In the genomic region with DNA sequence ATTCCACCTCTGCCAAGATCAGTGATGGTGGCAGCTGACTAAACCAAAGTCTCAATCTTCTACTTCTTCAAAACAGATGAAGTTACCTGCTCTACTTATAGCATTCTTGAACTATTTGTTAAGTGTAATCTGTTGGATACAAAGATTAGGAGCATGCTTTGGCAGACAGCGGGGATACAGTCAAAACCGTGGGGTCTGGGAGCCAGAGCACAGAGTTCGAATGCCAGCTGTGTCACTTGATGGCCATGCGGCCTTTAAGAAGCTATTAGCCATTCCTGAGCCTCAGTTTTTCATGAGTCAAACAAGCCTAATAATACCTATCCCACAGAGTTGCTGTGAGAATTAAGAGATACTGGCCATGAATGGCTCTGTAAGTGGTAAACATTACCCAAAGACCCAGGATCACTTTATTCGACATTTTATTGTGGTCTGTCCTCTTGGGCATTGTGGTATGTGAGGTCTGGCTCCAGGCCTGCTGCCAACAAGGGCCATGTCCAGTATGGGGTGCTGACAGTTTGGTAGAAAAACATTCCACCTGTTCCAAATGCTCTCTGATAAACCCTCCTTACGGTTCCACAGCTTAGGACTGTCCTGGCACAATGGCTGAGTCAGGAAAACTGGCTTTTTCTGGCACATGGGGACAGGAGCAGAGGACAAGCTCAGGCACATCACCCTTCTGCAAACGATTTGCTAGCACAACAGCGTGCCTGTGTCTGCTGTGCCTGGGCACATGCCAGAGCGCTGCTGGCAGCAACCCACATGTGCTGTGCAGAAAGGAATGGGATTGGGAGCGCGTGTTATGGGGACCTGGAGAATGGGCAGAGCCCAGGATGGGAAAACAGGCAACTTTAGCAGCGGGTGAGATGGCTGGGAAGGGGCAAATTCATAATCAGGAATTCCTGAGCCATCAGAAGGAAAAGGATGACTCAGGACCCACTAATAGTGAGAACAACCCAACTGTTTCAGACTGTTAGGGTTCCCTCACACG, we compare ENCODE assay signal across 8 cellular contexts. TPM values are rescaled to one million over a fixed set of nuclear protein-coding genes. Genes with fewer than 3 reads are reported as not detected.
A peak's percentile ranks its signal among the peaks of the same experiment; 100 is the strongest.
DNase-seq lines count a peak whose midpoint lies in the region; ATAC-seq, FAIRE-seq and TF ChIP-seq lines count a peak whose summit lies in the region.

No MANE protein-coding gene starts in this region.

- intact Hi-C loops in HepG2 (cut with micrococcal nuclease; ENCODE audit: unreplicated experiment): loop anchor here (1.0 to 5.0 kb wide), 2 partner anchors 19 to 34 kb away; no protein-coding TSS in a partner anchor

- no peak for FAIRE-seq in A549 (lab: Jason Lieb, UNC)
- no peak for FAIRE-seq in HepG2 (lab: Jason Lieb, UNC)

- TF ChIP-seq POLR2A in A549 (IDR thresholded peaks at IDR 0.05; ENCODE audit: low read length): no peak
- TF ChIP-seq POLR2A in HepG2 (IDR thresholded peaks at IDR 0.05; ENCODE audit: insufficient read depth in 1 of 2, low read depth in 2 of 2, low read length in 2 of 2): no peak

- BruUV-seq in HepG2 (replicated peaks; lab: Mats Ljungman, UMichigan): no TSS peak

- CTCF ChIA-PET in A549 (lab: Yijun Ruan, JAX) (interaction anchor here (0.6 to 14.7 kb wide), 21 partner anchors 9 to 473 kb away, joined by 3 to 267 read pairs (median 10); a partner anchor contains a TSS), HepG2 (lab: Yijun Ruan, JAX; ENCODE audit: low intra/inter-chr PET ratio, low total read pairs) (interaction anchor here (0.6 to 6.9 kb wide), 3 partner anchors 12 to 22 kb away, joined by 3 to 204 read pairs (median 4); no protein-coding TSS in a partner anchor)

- 52% methylated on average over 13 of the region's 13 CpGs for WGBS in A549 (ENCODE audit: missing lambda C conversion rate)
- WGBS in HepG2 (ENCODE audit: low lambda C conversion rate): 93% methylated on average over 13 of the region's 13 CpGs

- H3K79me2 ChIP-seq in HepG2 (ENCODE audit: insufficient read depth, low read length): no peaks in the 10 kb centered on the region

- in situ Hi-C loops in HepG2 (cut with HindIII; ENCODE audit: extremely low pct_ligation_motif_present, low pct_unique_long_range_greater_than_20kb): no loop called here

- H2AFZ ChIP-seq in HepG2 (ENCODE audit: low read length): no peak overlapping the region

- peak overlapping the region; percentile 63 for H3K4me2 ChIP-seq in A549
- no peak overlapping the region for H3K4me2 ChIP-seq in HepG2 (ENCODE audit: low read depth, low read length)

- ATAC-seq in A549 (no peak), HepG2 (no peak)

- H3K4me3 ChIP-seq in A549 (no peak overlapping the region), cardiac fibroblast (replicated peaks in 1 of 2; ENCODE audit: low read depth in 2 of 2, low read length in 2 of 2) (no peak overlapping the region), HepG2 (replicated peaks in 1 of 3; ENCODE audit: insufficient read depth in 1 of 3, low read depth in 2 of 3, low read length in 3 of 3) (no peak overlapping the region), H7 (ENCODE audit: insufficient read depth, low read depth, low read length) (no peak overlapping the region)

- H3K9me3 ChIP-seq in A549 (no peaks in the 10 kb centered on the region), HepG2 (ENCODE audit: low read length) (no peaks in the 10 kb centered on the region)

- H3K27me3 ChIP-seq in HepG2 (ENCODE audit: control insufficient read depth in 1 of 2, insufficient read depth in 2 of 2, low read length in 2 of 2): no peaks in the 10 kb centered on the region
- no peaks in the 10 kb centered on the region for H3K27me3 ChIP-seq in H7 (ENCODE audit: control insufficient read depth, insufficient read depth, low read length)

- no peaks in the 10 kb centered on the region for H4K20me1 ChIP-seq in HepG2 (ENCODE audit: insufficient read depth, low read length)

- TF ChIP-seq EP300 in A549 (IDR thresholded peaks at IDR 0.05) (no peak), HepG2 (IDR thresholded peaks at IDR 0.05; ENCODE audit: low read depth in 2 of 2, low read length in 2 of 2) (no peak), HepG2 (CRISPR knock-in tag; IDR thresholded peaks at IDR 0.05; ENCODE audit: borderline replicate concordance) (no peak)

- DNase-seq in A549 (ENCODE audit: low read depth in 1 of 2, low spot score in 1 of 2) (peak in 1 of 2 experiments; percentile 37), LHCN-M2 (ENCODE audit: low read depth) (peak; percentile 99), cardiac fibroblast (ENCODE audit: low read depth in 2 of 2) (peak; percentile 72 to 82), HepG2 (ENCODE audit: low spot score) (no peak), NCI-H526 (lab: John Stamatoyannopoulos, UW) (no peak), H7 (no peak)
- DNase-seq in stimulated activated CD4-positive, alpha-beta T cell treated with anti-CD3 and anti-CD28 coated beads, Interleukin-2, amount 100 ng/mL, for 48 hours: no peak
- DNase-seq in stimulated activated CD8-positive, alpha-beta memory T cell treated with anti-CD3 and anti-CD28 coated beads, Interleukin-4, amount 100 ng/mL, for 48 hours: no peak

- peaks cover 93% of the 10 kb centered on the region for H3K4me1 ChIP-seq in A549
- H3K4me1 ChIP-seq in HepG2 (ENCODE audit: insufficient read depth, low read length): peaks cover 56% of the 10 kb centered on the region

- H3K36me3 ChIP-seq in HepG2 (replicated peaks in 1 of 2; ENCODE audit: control insufficient read depth in 1 of 2, insufficient read depth in 2 of 2, low read length in 2 of 2): peaks cover 14 to 50% of the 10 kb centered on the region in 2 experiments
- no peaks in the 10 kb centered on the region; the same call in 1 of the 2 replicates for H3K36me3 ChIP-seq in H7 (replicated peaks; ENCODE audit: control insufficient read depth, insufficient read depth, low read length)

- POLR2A ChIA-PET in A549 (lab: Yijun Ruan, JAX) (interaction anchor here (1.0 kb wide), 1 partner anchor 27 kb away, joined by 3 read pairs; no protein-coding TSS in a partner anchor), HepG2 (lab: Yijun Ruan, JAX) (interaction anchor here (0.6 to 6.5 kb wide), 9 partner anchors 12 to 147 kb away, joined by 3 to 78 read pairs (median 26); a partner anchor contains a TSS)

- TF ChIP-seq CTCF in A549 (IDR thresholded peaks at IDR 0.05) (no peak), cardiac fibroblast (IDR thresholded peaks at IDR 0.05; ENCODE audit: low read depth, low read length) (no peak), HepG2 (CRISPR knock-in tag; IDR thresholded peaks at IDR 0.05) (no peak)

- H3K27ac ChIP-seq in A549: peak overlapping the region; percentile 95 to 96
- H3K27ac ChIP-seq in HepG2 (ENCODE audit: extremely low read length, insufficient read depth, low read length): peak overlapping the region; percentile 43

- TF ChIP-seq RAD21 in A549 (conservative IDR thresholded peaks at IDR 0.05 in 1 of 2, IDR thresholded peaks at IDR 0.05 in 1 of 2): no peak
- TF ChIP-seq RAD21 in HepG2 (CRISPR knock-in tag; IDR thresholded peaks at IDR 0.05): no peak

- no peak overlapping the region for H3K9ac ChIP-seq in HepG2 (ENCODE audit: insufficient read depth, low read depth, low read length)

RNA-seq across cellular contexts. Expression of a gene that starts 15.7 kb away (rescaled TPM):
- polyA plus RNA-seq in A549 (2011; rRNA removed) (not detected in 2 replicates), A549 (2017; fragmentation: RNase III; extraction: RNeasy Plus Mini Kit Qiagen cat#74134 plus additional on column Dnase treatment) (0.03 TPM in 1 of 3 replicates, not detected in the others), HepG2 (2011; rRNA removed) (0.03 and 0.04 TPM in 2 replicates)
- polyA plus RNA-seq in A549 (2012; cell fraction: cytosol; rRNA removed): 0.01 TPM in 1 of 2 replicates, not detected in the other
- 0.05 TPM in 2 replicates for polyA plus RNA-seq in A549 (2012; cell fraction: nucleus; rRNA removed)
- polyA minus RNA-seq in A549 (2011; rRNA and poly(A)+ RNA removed): not detected in 2 replicates
- total RNA-seq in LHCN-M2 (2014; rRNA removed) (not detected in 2 replicates), HepG2 (2016; rRNA removed; fragmentation: Illumina TruSeq; extraction: Trizol) (0.07 TPM in 1 of 2 replicates, not detected in the other)
- 0.01 TPM for polyA plus RNA-seq in LHCN-M2 (2012)
- 0.09 TPM in 1 of 2 replicates, not detected in the other for total RNA-seq in HepG2 (2016; cell fraction: cytosol; rRNA removed; fragmentation: Illumina TruSeq; extraction: Trizol; ENCODE audit: low read depth)
- total RNA-seq in HepG2 (2016; cell fraction: insoluble cytoplasmic fraction; rRNA removed; fragmentation: Illumina TruSeq; extraction: Trizol): 0.06 TPM in 1 of 2 replicates, not detected in the other
- total RNA-seq in HepG2 (2016; cell fraction: membrane; rRNA removed; fragmentation: Illumina TruSeq; extraction: Trizol): 0.07 TPM in 1 of 2 replicates, not detected in the other
- not detected in 2 replicates for total RNA-seq in HepG2 (2016; cell fraction: nucleus; rRNA removed; fragmentation: Illumina TruSeq; extraction: Trizol)
- polyA plus RNA-seq in HepG2 (2011; cell fraction: cytosol; rRNA removed): 0.03 TPM in 1 of 2 replicates, not detected in the other
- polyA plus RNA-seq in HepG2 (2011; cell fraction: nucleus; rRNA removed): 0.08 and 0.09 TPM in 2 replicates
- polyA plus RNA-seq in HepG2 (2012): 0.05 and 0.16 TPM in 2 replicates
- polyA plus RNA-seq in HepG2 (2016; cell fraction: cytosol; fragmentation: Illumina TruSeq; extraction: Trizol; ENCODE audit: low read depth): 0.05 and 0.08 TPM in 2 replicates
- polyA plus RNA-seq in HepG2 (2016; cell fraction: insoluble cytoplasmic fraction; fragmentation: Illumina TruSeq; extraction: Trizol; ENCODE audit: low read depth): 0.10 and 0.16 TPM in 2 replicates
- 0.05 and 0.06 TPM in 2 replicates for polyA plus RNA-seq in HepG2 (2016; cell fraction: membrane; fragmentation: Illumina TruSeq; extraction: Trizol; ENCODE audit: low read depth)
- not detected in 2 replicates for polyA plus RNA-seq in HepG2 (2016; cell fraction: nucleus; fragmentation: Illumina TruSeq; extraction: Trizol; ENCODE audit: insufficient read depth, low read depth)
- polyA minus RNA-seq in HepG2 (2011; rRNA and poly(A)+ RNA removed; ENCODE audit: low replicate concordance): 0.04 and 0.07 TPM in 2 replicates
- not detected in 2 replicates for polyA minus RNA-seq in HepG2 (2011; cell fraction: cytosol; rRNA and poly(A)+ RNA removed)
- polyA minus RNA-seq in HepG2 (2011; cell fraction: nucleus; rRNA and poly(A)+ RNA removed): 0.13 TPM in 1 of 2 replicates, not detected in the other
- total RNA-seq in H7 (2014; rRNA removed; shearing (Covaris generic)): not detected in 2 replicates

RNA-seq across cellular contexts. Expression of a gene that starts 23.4 kb away (rescaled TPM):
- polyA plus RNA-seq in A549 (2011; rRNA removed) (184 and 204 TPM in 2 replicates), A549 (2017; fragmentation: RNase III; extraction: RNeasy Plus Mini Kit Qiagen cat#74134 plus additional on column Dnase treatment) (292 to 337 TPM (median 294 TPM) in 3 replicates), HepG2 (2011; rRNA removed) (466 and 470 TPM in 2 replicates)
- 490 and 496 TPM in 2 replicates for polyA plus RNA-seq in A549 (2012; cell fraction: cytosol; rRNA removed)
- polyA plus RNA-seq in A549 (2012; cell fraction: nucleus; rRNA removed): 408 and 515 TPM in 2 replicates
- polyA minus RNA-seq in A549 (2011; rRNA and poly(A)+ RNA removed): 222 and 228 TPM in 2 replicates
- total RNA-seq in LHCN-M2 (2014; rRNA removed) (265 and 277 TPM in 2 replicates), HepG2 (2016; rRNA removed; fragmentation: Illumina TruSeq; extraction: Trizol) (462 and 603 TPM in 2 replicates)
- polyA plus RNA-seq in LHCN-M2 (2012): 351 TPM
- 227 and 243 TPM in 2 replicates for total RNA-seq in HepG2 (2016; cell fraction: cytosol; rRNA removed; fragmentation: Illumina TruSeq; extraction: Trizol; ENCODE audit: low read depth)
- 467 and 649 TPM in 2 replicates for total RNA-seq in HepG2 (2016; cell fraction: insoluble cytoplasmic fraction; rRNA removed; fragmentation: Illumina TruSeq; extraction: Trizol)
- 251 and 271 TPM in 2 replicates for total RNA-seq in HepG2 (2016; cell fraction: membrane; rRNA removed; fragmentation: Illumina TruSeq; extraction: Trizol)
- total RNA-seq in HepG2 (2016; cell fraction: nucleus; rRNA removed; fragmentation: Illumina TruSeq; extraction: Trizol): 204 TPM in 2 replicates
- polyA plus RNA-seq in HepG2 (2011; cell fraction: cytosol; rRNA removed): 383 and 550 TPM in 2 replicates
- polyA plus RNA-seq in HepG2 (2011; cell fraction: nucleus; rRNA removed): 838 and 950 TPM in 2 replicates
- polyA plus RNA-seq in HepG2 (2012): 248 and 315 TPM in 2 replicates
- polyA plus RNA-seq in HepG2 (2016; cell fraction: cytosol; fragmentation: Illumina TruSeq; extraction: Trizol; ENCODE audit: low read depth): 237 and 250 TPM in 2 replicates
- 587 and 631 TPM in 2 replicates for polyA plus RNA-seq in HepG2 (2016; cell fraction: insoluble cytoplasmic fraction; fragmentation: Illumina TruSeq; extraction: Trizol; ENCODE audit: low read depth)
- polyA plus RNA-seq in HepG2 (2016; cell fraction: membrane; fragmentation: Illumina TruSeq; extraction: Trizol; ENCODE audit: low read depth): 232 and 240 TPM in 2 replicates
- polyA plus RNA-seq in HepG2 (2016; cell fraction: nucleus; fragmentation: Illumina TruSeq; extraction: Trizol; ENCODE audit: insufficient read depth, low read depth): 358 and 379 TPM in 2 replicates
- 350 and 575 TPM in 2 replicates for polyA minus RNA-seq in HepG2 (2011; rRNA and poly(A)+ RNA removed; ENCODE audit: low replicate concordance)
- 144 and 146 TPM in 2 replicates for polyA minus RNA-seq in HepG2 (2011; cell fraction: cytosol; rRNA and poly(A)+ RNA removed)
- 94.9 and 106 TPM in 2 replicates for polyA minus RNA-seq in HepG2 (2011; cell fraction: nucleus; rRNA and poly(A)+ RNA removed)
- total RNA-seq in H7 (2014; rRNA removed; shearing (Covaris generic)): 212 and 246 TPM in 2 replicates

RNA-seq across cellular contexts. Expression of a gene that starts 30.0 kb away (rescaled TPM):
- polyA plus RNA-seq in A549 (2011; rRNA removed): 13.6 and 17.2 TPM in 2 replicates
- polyA plus RNA-seq in A549 (2012; cell fraction: cytosol; rRNA removed): 25.4 and 34.6 TPM in 2 replicates
- 32.3 and 36.6 TPM in 2 replicates for polyA plus RNA-seq in A549 (2012; cell fraction: nucleus; rRNA removed)
- 34.0 to 45.6 TPM (median 40.5 TPM) in 3 replicates for polyA plus RNA-seq in A549 (2017; fragmentation: RNase III; extraction: RNeasy Plus Mini Kit Qiagen cat#74134 plus additional on column Dnase treatment)
- 20.7 and 21.2 TPM in 2 replicates for polyA minus RNA-seq in A549 (2011; rRNA and poly(A)+ RNA removed)
- total RNA-seq in LHCN-M2 (2014; rRNA removed): 28.1 and 33.6 TPM in 2 replicates
- 217 TPM for polyA plus RNA-seq in LHCN-M2 (2012)
- total RNA-seq in HepG2 (2016; rRNA removed; fragmentation: Illumina TruSeq; extraction: Trizol): 3.1 and 8.5 TPM in 2 replicates
- total RNA-seq in HepG2 (2016; cell fraction: cytosol; rRNA removed; fragmentation: Illumina TruSeq; extraction: Trizol; ENCODE audit: low read depth): 0.61 and 0.79 TPM in 2 replicates
- 3.4 and 8.7 TPM in 2 replicates for total RNA-seq in HepG2 (2016; cell fraction: insoluble cytoplasmic fraction; rRNA removed; fragmentation: Illumina TruSeq; extraction: Trizol)
- 2.1 TPM in 2 replicates for total RNA-seq in HepG2 (2016; cell fraction: membrane; rRNA removed; fragmentation: Illumina TruSeq; extraction: Trizol)
- 8.9 and 10.6 TPM in 2 replicates for total RNA-seq in HepG2 (2016; cell fraction: nucleus; rRNA removed; fragmentation: Illumina TruSeq; extraction: Trizol)
- 6.0 and 7.1 TPM in 2 replicates for polyA plus RNA-seq in HepG2 (2011; rRNA removed)
- polyA plus RNA-seq in HepG2 (2011; cell fraction: cytosol; rRNA removed): 2.1 and 2.8 TPM in 2 replicates
- polyA plus RNA-seq in HepG2 (2011; cell fraction: nucleus; rRNA removed): 43.8 and 55.2 TPM in 2 replicates
- 5.9 and 6.4 TPM in 2 replicates for polyA plus RNA-seq in HepG2 (2012)
- 1.8 TPM in 2 replicates for polyA plus RNA-seq in HepG2 (2016; cell fraction: cytosol; fragmentation: Illumina TruSeq; extraction: Trizol; ENCODE audit: low read depth)
- polyA plus RNA-seq in HepG2 (2016; cell fraction: insoluble cytoplasmic fraction; fragmentation: Illumina TruSeq; extraction: Trizol; ENCODE audit: low read depth): 4.7 and 7.1 TPM in 2 replicates
- polyA plus RNA-seq in HepG2 (2016; cell fraction: membrane; fragmentation: Illumina TruSeq; extraction: Trizol; ENCODE audit: low read depth): 2.9 and 3.2 TPM in 2 replicates
- 29.1 and 31.1 TPM in 2 replicates for polyA plus RNA-seq in HepG2 (2016; cell fraction: nucleus; fragmentation: Illumina TruSeq; extraction: Trizol; ENCODE audit: insufficient read depth, low read depth)
- 18.5 and 23.2 TPM in 2 replicates for polyA minus RNA-seq in HepG2 (2011; rRNA and poly(A)+ RNA removed; ENCODE audit: low replicate concordance)
- polyA minus RNA-seq in HepG2 (2011; cell fraction: cytosol; rRNA and poly(A)+ RNA removed): 1.8 and 3.0 TPM in 2 replicates
- polyA minus RNA-seq in HepG2 (2011; cell fraction: nucleus; rRNA and poly(A)+ RNA removed): 33.9 and 46.0 TPM in 2 replicates
- 7.4 and 16.7 TPM in 2 replicates for total RNA-seq in H7 (2014; rRNA removed; shearing (Covaris generic))

Comparison
In these comparisons a context has a peak if more than half of its experiments do, and no peak if none do; other contexts are left out.
1. DNase-seq: peak in LHCN-M2 (single experiment) and cardiac fibroblast (2 of 2); none in HepG2 (single experiment), NCI-H526 (0 of 2), stimulated activated CD4-positive, alpha-beta T cell treated with anti-CD3 and anti-CD28 coated beads, Interleukin-2, amount 100 ng/mL, for 48 hours (0 of 2), H7 (single experiment) and stimulated activated CD8-positive, alpha-beta memory T cell treated with anti-CD3 and anti-CD28 coated beads, Interleukin-4, amount 100 ng/mL, for 48 hours (single experiment).